1 cellular context compared by ENCODE assay signal in the genomic region with DNA sequence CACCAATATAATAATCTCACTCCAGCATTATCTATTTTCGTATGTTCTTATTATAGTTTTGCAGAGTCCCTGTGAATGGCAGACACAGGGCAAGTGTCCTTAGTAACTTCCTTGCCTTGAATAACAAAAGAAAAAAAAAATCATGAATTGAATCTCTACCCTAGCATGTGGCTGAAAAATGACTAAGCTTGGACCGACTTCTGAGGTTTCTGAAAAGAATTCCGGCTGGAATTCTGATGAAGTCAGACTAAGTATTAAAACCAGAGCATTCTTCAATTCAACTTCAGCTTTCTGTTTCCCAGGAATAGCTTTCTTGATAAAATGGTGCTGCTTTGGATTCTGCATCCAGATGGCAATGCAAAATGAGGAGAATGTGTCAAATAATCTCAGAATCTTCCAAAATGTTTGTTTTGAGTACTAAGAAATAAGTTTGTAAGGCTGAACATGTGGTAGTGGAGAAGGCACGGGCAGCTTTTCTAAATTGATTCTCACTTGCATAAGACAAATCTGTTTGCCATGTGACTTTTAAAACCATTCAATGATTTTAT.
TF ChIP-seq lines count a peak whose summit lies in the region.

No MANE protein-coding gene starts in this region.

TF ChIP-seq in IMR-90, 13 proteins besides CTCF, POLR2A, EP300 and RAD21:
- no peak for TF ChIP-seq MAZ (IDR thresholded peaks at IDR 0.05; ENCODE audit: borderline replicate concordance, low read depth, low read length)
- TF ChIP-seq NFE2L2 (IDR thresholded peaks at IDR 0.05; ENCODE audit: low read depth, low read length), result no peak
- TF ChIP-seq, protein P1, sequence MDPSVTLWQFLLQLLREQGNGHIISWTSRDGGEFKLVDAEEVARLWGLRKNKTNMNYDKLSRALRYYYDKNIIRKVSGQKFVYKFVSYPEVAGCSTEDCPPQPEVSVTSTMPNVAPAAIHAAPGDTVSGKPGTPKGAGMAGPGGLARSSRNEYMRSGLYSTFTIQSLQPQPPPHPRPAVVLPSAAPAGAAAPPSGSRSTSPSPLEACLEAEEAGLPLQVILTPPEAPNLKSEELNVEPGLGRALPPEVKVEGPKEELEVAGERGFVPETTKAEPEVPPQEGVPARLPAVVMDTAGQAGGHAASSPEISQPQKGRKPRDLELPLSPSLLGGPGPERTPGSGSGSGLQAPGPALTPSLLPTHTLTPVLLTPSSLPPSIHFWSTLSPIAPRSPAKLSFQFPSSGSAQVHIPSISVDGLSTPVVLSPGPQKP (IDR thresholded peaks at IDR 0.05; ENCODE audit: borderline replicate concordance, low read depth, low read length), result no peak
- no peak for TF ChIP-seq SMC3 (IDR thresholded peaks at IDR 0.05; ENCODE audit: low read depth, low read length)
- TF ChIP-seq CEBPB (IDR thresholded peaks at IDR 0.05; ENCODE audit: low read depth, low read length), result no peak
- TF ChIP-seq MXI1 (IDR thresholded peaks at IDR 0.05; ENCODE audit: borderline replicate concordance, low read depth, low read length), result no peak
- TF ChIP-seq, protein P2, sequence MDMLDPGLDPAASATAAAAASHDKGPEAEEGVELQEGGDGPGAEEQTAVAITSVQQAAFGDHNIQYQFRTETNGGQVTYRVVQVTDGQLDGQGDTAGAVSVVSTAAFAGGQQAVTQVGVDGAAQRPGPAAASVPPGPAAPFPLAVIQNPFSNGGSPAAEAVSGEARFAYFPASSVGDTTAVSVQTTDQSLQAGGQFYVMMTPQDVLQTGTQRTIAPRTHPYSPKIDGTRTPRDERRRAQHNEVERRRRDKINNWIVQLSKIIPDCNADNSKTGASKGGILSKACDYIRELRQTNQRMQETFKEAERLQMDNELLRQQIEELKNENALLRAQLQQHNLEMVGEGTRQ (IDR thresholded peaks at IDR 0.05; ENCODE audit: low read depth, low read length), result no peak
- TF ChIP-seq FOS (IDR thresholded peaks at IDR 0.05; ENCODE audit: low read depth, low read length), result no peak
- no peak for TF ChIP-seq MAFK (IDR thresholded peaks at IDR 0.05; ENCODE audit: low read depth, low read length)
- no peak for TF ChIP-seq CHD1 (IDR thresholded peaks at IDR 0.05; ENCODE audit: low read depth, low read length)
- TF ChIP-seq RCOR1 (IDR thresholded peaks at IDR 0.05; ENCODE audit: insufficient replicate concordance, low read length), result no peak
- TF ChIP-seq BHLHE40 (IDR thresholded peaks at IDR 0.05; ENCODE audit: low read depth, low read length), result no peak
TF ChIP-seq in IMR-90: peak in this region for 0.
